ENCODE assay signal across 8 cellular contexts in the genomic region with DNA sequence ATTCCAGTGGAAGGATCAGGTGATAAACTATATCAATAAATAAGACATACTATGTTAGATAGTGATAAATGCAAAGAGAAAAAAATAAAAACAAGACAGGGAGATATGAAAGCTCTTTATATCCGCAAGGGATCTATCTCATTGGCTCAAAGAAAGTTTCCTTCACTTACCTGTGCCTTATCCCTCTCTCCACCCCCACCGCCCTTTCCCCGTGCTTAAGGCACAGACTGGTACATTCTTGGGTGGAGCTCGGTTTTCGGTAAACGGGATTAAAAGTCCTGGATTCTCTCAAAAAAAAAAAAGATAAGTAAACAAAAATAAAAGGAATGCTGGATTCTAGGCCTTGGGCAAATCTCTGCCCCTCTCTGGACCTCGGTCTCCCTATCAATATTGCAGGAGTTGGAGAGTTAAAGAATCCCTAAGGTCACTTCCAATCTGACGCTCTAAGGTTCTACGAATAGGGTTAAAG. TPM values are rescaled to one million over a fixed set of nuclear protein-coding genes. Genes with fewer than 3 reads are reported as not detected.
DNase-seq lines count a peak whose midpoint lies in the region; ATAC-seq and TF ChIP-seq lines count a peak whose summit lies in the region.

No MANE protein-coding gene starts in this region.

- H3K4me3 ChIP-seq in left ventricle myocardium inferior (peak overlapping the region; percentile 93), body of pancreas (no peak overlapping the region), vagina (peak overlapping the region; percentile 83 to 99)

- no peak for TF ChIP-seq POLR2A in body of pancreas (IDR thresholded peaks at IDR 0.05)
- TF ChIP-seq POLR2A in vagina (IDR thresholded peaks at IDR 0.05) = no peak

- DNase-seq in left ventricle myocardium inferior = no peak
- DNase-seq in left cardiac atrium = no peak
- DNase-seq in body of pancreas = peak in 1 of 4 donors; percentile 39
- DNase-seq in mesothelial cell of epicardium (ENCODE audit: low spot score in 2 of 2, unreplicated experiment in 2 of 2) = peak in 1 of 2 experiments; percentile 43
- DNase-seq in vagina (ENCODE audit: extremely low spot score in 2 of 2) = no peak
- no peak for DNase-seq in amniotic stem cell (lab: John Stamatoyannopoulos, UW)
- no peak for DNase-seq in AG08395 (ENCODE audit: low spot score)

- H3K9me3 Mint-ChIP-seq in mesothelial cell of epicardium = no peaks in the 10 kb centered on the region

- no peaks in the 10 kb centered on the region for H3K27me3 ChIP-seq in left ventricle myocardium inferior (ENCODE audit: low read depth)
- no peaks in the 10 kb centered on the region for H3K27me3 ChIP-seq in body of pancreas
- H3K27me3 ChIP-seq in vagina = no peaks in the 10 kb centered on the region

- TF ChIP-seq CTCF in left ventricle myocardium inferior (IDR thresholded peaks at IDR 0.05; ENCODE audit: borderline replicate concordance) (no peak), body of pancreas (IDR thresholded peaks at IDR 0.05) (no peak), mesothelial cell of epicardium (IDR thresholded peaks at IDR 0.05; ENCODE audit: unreplicated experiment) (no peak), vagina (IDR thresholded peaks at IDR 0.05) (no peak)

- H3K4me1 ChIP-seq in left ventricle myocardium inferior (peaks cover 44% of the 10 kb centered on the region), body of pancreas (peaks cover 32% of the 10 kb centered on the region), vagina (peaks cover 36% of the 10 kb centered on the region)

- peak overlapping the region; percentile 90 for H3K4me3 Mint-ChIP-seq in mesothelial cell of epicardium

- H3K9me3 ChIP-seq in left ventricle myocardium inferior (replicated peaks) (no peaks in the 10 kb centered on the region), body of pancreas (no peaks in the 10 kb centered on the region), vagina (no peaks in the 10 kb centered on the region)

- peak overlapping the region; percentile 100 for H3K27ac Mint-ChIP-seq in mesothelial cell of epicardium

- no peak for ATAC-seq in left cardiac atrium
- no peak for ATAC-seq in body of pancreas
- no peak for ATAC-seq in GM21717 (IDR thresholded peaks at IDR 0.05; ENCODE audit: unreplicated experiment)

- H3K36me3 Mint-ChIP-seq in mesothelial cell of epicardium = peaks cover 8% of the 10 kb centered on the region

- H3K27ac ChIP-seq in left ventricle myocardium inferior (replicated peaks) = peak overlapping the region; percentile 98
- H3K27ac ChIP-seq in body of pancreas = peak overlapping the region; percentile 90 to 99 (median 96)
- peak overlapping the region; percentile 94 for H3K27ac ChIP-seq in vagina

- H3K4me1 Mint-ChIP-seq in mesothelial cell of epicardium = peaks cover 36% of the 10 kb centered on the region

- intact Hi-C loops in left ventricle myocardium inferior (cut with micrococcal nuclease) = no loop called here
- intact Hi-C loops in left cardiac atrium (cut with DNase I) = no loop called here
- intact Hi-C loops in body of pancreas (cut with DNase I) = no loop called here
- intact Hi-C loops in vagina (cut with DNase I) = no loop called here

- H3K36me3 ChIP-seq in left ventricle myocardium inferior (peaks cover 7% of the 10 kb centered on the region), body of pancreas (replicated peaks in 1 of 2; ENCODE audit: insufficient read depth in 1 of 2, low read depth in 2 of 2) (no peaks in the 10 kb centered on the region), vagina (peaks cover 0 to 7% of the 10 kb centered on the region in 2 donors)

- WGBS in body of pancreas, 2 donors = 9 to 10% methylated on average over 9 of the region's 9 CpGs

- no peaks in the 10 kb centered on the region for H3K27me3 Mint-ChIP-seq in mesothelial cell of epicardium (ENCODE audit: low read depth)

RNA-seq across cellular contexts. Expression of a gene that starts 0.6 kb away (rescaled TPM):
- 16.2 TPM for total RNA-seq in left ventricle myocardium inferior
- total RNA-seq in left cardiac atrium = 10 to 100 TPM; 17.1 to 17.7 TPM
- total RNA-seq in body of pancreas = 10 to 100 TPM; 11.9 to 12.5 TPM
- total RNA-seq in mesothelial cell of epicardium = 24.5 to 28.7 TPM (median 24.7 TPM) in 3 replicates
- total RNA-seq in vagina = 29.5 TPM

RNA-seq across cellular contexts. Expression of a gene that starts 2.0 kb away (rescaled TPM):
- total RNA-seq in left ventricle myocardium inferior (14.1 TPM), left cardiac atrium (1 to 10 TPM; 8.5 to 9.8 TPM), body of pancreas (10 to 100 TPM; 12.9 to 21.5 TPM), mesothelial cell of epicardium (23.0 to 23.8 TPM (median 23.5 TPM) in 3 replicates), vagina (22.1 TPM)

RNA-seq across cellular contexts. Expression of a gene that starts 50.2 kb away (rescaled TPM):
- not detected for total RNA-seq in left ventricle myocardium inferior
- total RNA-seq in left cardiac atrium = not detected
- 1,000 to 10,000 TPM in 1 of 2 donors, 100 to 1,000 TPM in 1; 333 to 1,481 TPM for total RNA-seq in body of pancreas
- total RNA-seq in mesothelial cell of epicardium = not detected in 3 replicates
- total RNA-seq in vagina = not detected

RNA-seq across cellular contexts. Expression of a gene that starts 58.8 kb away (rescaled TPM):
- total RNA-seq in left ventricle myocardium inferior = not detected
- under 1 TPM in 1 of 2 donors, not detected in 1; 0.13 TPM for total RNA-seq in left cardiac atrium
- under 1 TPM; 0.33 to 0.52 TPM for total RNA-seq in body of pancreas
- 0.16 to 0.31 TPM (median 0.25 TPM) in 3 replicates for total RNA-seq in mesothelial cell of epicardium
- total RNA-seq in vagina = 1.5 TPM

Comparison
In these comparisons a context has a peak if more than half of its experiments do, and no peak if none do; other contexts are left out.
1. H3K4me3 ChIP-seq: peak in left ventricle myocardium inferior (single experiment) and vagina (2 of 2); none in body of pancreas (0 of 2).
2. RNA of a gene that starts 50.2 kb away (total RNA-seq): 333 to 1,481 TPM in body of pancreas; not detected in vagina (single experiment), not detected in mesothelial cell of epicardium, not detected in left ventricle myocardium inferior (single experiment) and not detected in left cardiac atrium; every median in the first group is over 100 times any median in the second.
3. Peak in every context shown above with its lines, with median percentiles within 50 percentile points of each other: H3K27ac ChIP-seq.